4 cellular contexts compared by ENCODE assay signal in genomic region chrX:14449773-14450172, GRCh38.
"Had no signal": no experiment of that assay in that cellular context is flagged by ENCODE, and none has a peak within 500 bp of the region (broad histone marks: within the 10 kb centered on the region; RNA-seq: fewer than 3 reads in every experiment).

No MANE protein-coding gene starts in this region.

- ATAC-seq: GM23338 had no signal

- DNase-seq: H9, HCEC 1CT, IMR-90 had no signal

- H3K4me3 Mint-ChIP-seq: GM23338, H9 had no signal

- H3K4me3 ChIP-seq: GM23338 had no signal

- H2AFZ ChIP-seq: GM23338 had no signal

- H3K9me3 Mint-ChIP-seq: GM23338 had no signal

- H3K4me1 Mint-ChIP-seq: GM23338, H9 had no signal

- H3K4me2 ChIP-seq: GM23338 had no signal

- H3K27ac Mint-ChIP-seq: GM23338, H9 had no signal
